Comparison of ENCODE assay signal across 14 cellular contexts in genomic region chr6:142827356-142827755, GRCh38.
DNase-seq lines count a peak whose midpoint lies in the region; ATAC-seq, FAIRE-seq and TF ChIP-seq lines count a peak whose summit lies in the region.
"Had no signal": no experiment of that assay in that cellular context is flagged by ENCODE, and none has a peak within 500 bp of the region (broad histone marks: within the 10 kb centered on the region; RNA-seq: fewer than 3 reads in every experiment).

No MANE protein-coding gene starts in this region.

- no peaks in the 10 kb centered on the region for H3K9me3 Mint-ChIP-seq in activated naive CD8-positive, alpha-beta T cell treated with anti-CD3 and anti-CD28 coated beads, Interleukin-2, amount 10 ng/mL, durations not matched to agents 7 days and 5 days
- peaks cover 0 to 6% (median 0%) of the 10 kb centered on the region in 9 donors for H3K9me3 Mint-ChIP-seq in naive thymus-derived CD8-positive, alpha-beta T cell
- H3K9me3 Mint-ChIP-seq: nephron had no signal

- peak overlapping the region; percentile 11; the same call in 1 of the 3 replicates for H3K4me2 ChIP-seq in A549

- peak in 1 of 2 experiments; percentile 36; a peak in 2 of 6 replicates for ATAC-seq in A549
- no peak for ATAC-seq in activated naive CD8-positive, alpha-beta T cell treated with anti-CD3 and anti-CD28 coated beads, Interleukin-2, amount 10 ng/mL, durations not matched to agents 7 days and 5 days (ENCODE audit: low read depth)
- peak; percentile 78 for ATAC-seq in left ventricle myocardium superior
- ATAC-seq in naive thymus-derived CD8-positive, alpha-beta T cell: no peak
- no peak for ATAC-seq in HG02571 (IDR thresholded peaks at IDR 0.05; ENCODE audit: unreplicated experiment)

- TF ChIP-seq CTCF in A549 (IDR thresholded peaks at IDR 0.05): no peak

- no peaks in the 10 kb centered on the region for H3K27me3 Mint-ChIP-seq in activated naive CD8-positive, alpha-beta T cell treated with anti-CD3 and anti-CD28 coated beads, Interleukin-2, amount 10 ng/mL, durations not matched to agents 7 days and 5 days
- H3K27me3 Mint-ChIP-seq in naive thymus-derived CD8-positive, alpha-beta T cell: no peaks in the 10 kb centered on the region
- H3K27me3 Mint-ChIP-seq: activated T-cell treated with anti-CD3 and anti-CD28 coated beads, Interleukin-2, amount 50 U/mL, for 24 hours had no signal

- no peaks in the 10 kb centered on the region for H3K9me3 ChIP-seq in A549

- TF ChIP-seq RAD21 in A549 (conservative IDR thresholded peaks at IDR 0.05 in 1 of 2, IDR thresholded peaks at IDR 0.05 in 1 of 2): no peak

- peak overlapping the region; percentile 59 for H3K27ac Mint-ChIP-seq in activated naive CD8-positive, alpha-beta T cell treated with anti-CD3 and anti-CD28 coated beads, Interleukin-2, amount 10 ng/mL, durations not matched to agents 7 days and 5 days
- peak overlapping the region in 6 of 10 donors; percentile 10 to 84 (median 56) for H3K27ac Mint-ChIP-seq in naive thymus-derived CD8-positive, alpha-beta T cell
- H3K27ac Mint-ChIP-seq: activated T-cell treated with anti-CD3 and anti-CD28 coated beads, Interleukin-2, amount 50 U/mL, for 24 hours had no signal

- peaks cover 22% of the 10 kb centered on the region; the same call in 2 of the 3 replicates for H3K4me1 ChIP-seq in A549

- peaks cover 29% of the 10 kb centered on the region for H3K36me3 Mint-ChIP-seq in activated naive CD8-positive, alpha-beta T cell treated with anti-CD3 and anti-CD28 coated beads, Interleukin-2, amount 10 ng/mL, durations not matched to agents 7 days and 5 days
- peaks cover 0 to 42% (median 22%) of the 10 kb centered on the region in 3 donors for H3K36me3 Mint-ChIP-seq in naive thymus-derived CD8-positive, alpha-beta T cell

- CTCF ChIA-PET in A549 (lab: Yijun Ruan, JAX): interaction anchor here (1.2 kb wide), 1 partner anchor 12 kb away, joined by 3 read pairs; no protein-coding TSS in a partner anchor

- intact Hi-C loops in left ventricle myocardium superior (cut with micrococcal nuclease): no loop called here

- H3K4me1 Mint-ChIP-seq in activated naive CD8-positive, alpha-beta T cell treated with anti-CD3 and anti-CD28 coated beads, Interleukin-2, amount 10 ng/mL, durations not matched to agents 7 days and 5 days: peaks cover 24% of the 10 kb centered on the region
- peaks cover 37 to 70% (median 66%) of the 10 kb centered on the region in 4 donors for H3K4me1 Mint-ChIP-seq in naive thymus-derived CD8-positive, alpha-beta T cell

- no peak for FAIRE-seq in A549 (lab: Jason Lieb, UNC)

- POLR2A ChIA-PET in A549 (lab: Yijun Ruan, JAX): no interaction called here
- POLR2A ChIA-PET in activated naive CD8-positive, alpha-beta T cell treated with anti-CD3 and anti-CD28 coated beads, Interleukin-2, amount 10 ng/mL, durations not matched to agents 7 days and 5 days (lab: Charles Lee): no interaction called here
- POLR2A ChIA-PET in naive thymus-derived CD8-positive, alpha-beta T cell (lab: Charles Lee): interaction anchor here (0.7 to 1.1 kb wide), 4 partner anchors 9 to 119 kb away, joined by 3 read pairs; partner anchors contain the start of gene HIVEP2

- H3K4me3 ChIP-seq in A549: no peak overlapping the region

- no peak overlapping the region for H3K27ac ChIP-seq in A549

- TF ChIP-seq EP300 in A549 (IDR thresholded peaks at IDR 0.05): no peak

- DNase-seq in A549 (ENCODE audit: low read depth in 1 of 2, low spot score in 1 of 2) (no peak), left ventricle myocardium superior (peak; percentile 57), nucleus accumbens (lab: John Stamatoyannopoulos, UW) (no peak), Kasumi-1 (lab: John Stamatoyannopoulos, UW) (no peak), NCI-H510A (lab: John Stamatoyannopoulos, UW) (no peak)
- no peak for DNase-seq in activated naive CD8-positive, alpha-beta T cell treated with anti-CD3 and anti-CD28 coated beads, Interleukin-2, amount 10 ng/mL, durations not matched to agents 7 days and 5 days
- DNase-seq in naive thymus-derived CD8-positive, alpha-beta T cell: no peak
- DNase-seq: activated CD4-positive, alpha-beta T cell treated with anti-CD3 and anti-CD28 coated beads for 1 hour; activated T-cell treated with anti-CD3 and anti-CD28 coated beads, Interleukin-2, amount 50 U/mL, for 24 hours; KBM-7; NCI-H345; substantia nigra had no signal

- WGBS in A549 (ENCODE audit: missing lambda C conversion rate): 62% methylated on average over 7 of the region's 7 CpGs

- H3K4me3 Mint-ChIP-seq in activated naive CD8-positive, alpha-beta T cell treated with anti-CD3 and anti-CD28 coated beads, Interleukin-2, amount 10 ng/mL, durations not matched to agents 7 days and 5 days: no peak overlapping the region
- H3K4me3 Mint-ChIP-seq in naive thymus-derived CD8-positive, alpha-beta T cell: no peak overlapping the region
- H3K4me3 Mint-ChIP-seq: activated T-cell treated with anti-CD3 and anti-CD28 coated beads, Interleukin-2, amount 50 U/mL, for 24 hours; nephron had no signal

- TF ChIP-seq POLR2A in A549 (IDR thresholded peaks at IDR 0.05; ENCODE audit: low read length): no peak

TF ChIP-seq in A549, 52 proteins besides CTCF, POLR2A, EP300 and RAD21:
- TF ChIP-seq FOSB (CRISPR knock-in tag; IDR thresholded peaks at IDR 0.05): no peak
- TF ChIP-seq MYC (IDR thresholded peaks at IDR 0.05; ENCODE audit: borderline replicate concordance, low read length): no peak
- TF ChIP-seq BCL3 (IDR thresholded peaks at IDR 0.05): no peak
- no peak for TF ChIP-seq ZNF302 (CRISPR knock-in tag; IDR thresholded peaks at IDR 0.05)
- TF ChIP-seq EHMT2 (IDR thresholded peaks at IDR 0.05; ENCODE audit: low read depth): no peak
- TF ChIP-seq TP53 (CRISPR knock-in tag; IDR thresholded peaks at IDR 0.05): no peak
